ENCODE assay signal across 20 cellular contexts in the genomic region with DNA sequence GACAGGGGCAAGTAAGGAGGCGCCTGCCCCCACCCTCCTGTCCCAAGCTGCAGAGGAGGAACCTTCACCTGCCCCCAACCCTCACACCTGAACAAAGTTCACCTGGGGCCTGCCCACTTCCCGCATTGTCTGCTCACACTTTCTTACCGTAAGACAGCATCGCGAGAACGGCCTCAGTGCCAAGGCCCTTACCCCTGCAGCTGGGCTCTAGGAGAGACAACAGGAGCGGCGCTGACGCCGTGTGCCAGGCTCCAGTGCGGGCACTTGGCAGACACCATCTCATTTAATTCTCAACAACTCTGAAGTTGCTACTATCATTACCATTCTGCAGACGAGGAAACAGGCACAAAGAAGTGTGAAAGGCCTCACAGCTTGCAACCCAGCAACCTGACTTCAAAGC. TPM values are rescaled to one million over a fixed set of nuclear protein-coding genes. Genes with fewer than 3 reads are reported as not detected.
"Had no signal": no experiment of that assay in that cellular context is flagged by ENCODE, and none has a peak within 500 bp of the region (broad histone marks: within the 10 kb centered on the region; RNA-seq: fewer than 3 reads in every experiment).

No MANE protein-coding gene starts in this region.

- DNase-seq: activated CD4-positive, alpha-beta T cell treated with anti-CD3 and anti-CD28 coated beads for 1 hour; activated CD8-positive, alpha-beta memory T cell treated with anti-CD3 and anti-CD28 coated beads for 24 hours; activated effector memory CD4-positive, alpha-beta T cell treated with anti-CD3 and anti-CD28 coated beads, Interleukin-2, amount 50 U/mL, for 16 hours; body of pancreas; central memory CD4-positive, alpha-beta T cell; dermis blood vessel endothelial cell; erythroblast; left ventricle myocardium superior; mesendoderm; nucleus accumbens; psoas muscle; SK-N-SH; stimulated activated CD4-positive, alpha-beta T cell treated with anti-CD3 and anti-CD28 coated beads, Interleukin-2, amount 100 ng/mL, for 24 hours; T-helper 9 cell; testis; upper lobe of right lung had no signal

- H3K27ac ChIP-seq: body of pancreas, psoas muscle, testis, upper lobe of right lung had no signal

- H3K27me3 Mint-ChIP-seq: stimulated activated naive CD8-positive, alpha-beta T cell treated with anti-CD3 and anti-CD28 coated beads, Interleukin-15, Interleukin-2, amounts not matched to agents 100 ng/mL and 50 ng/mL, for 24 hours had no signal

- ATAC-seq: body of pancreas, left ventricle myocardium superior, psoas muscle, Right ventricle myocardium inferior, sciatic nerve, upper lobe of right lung had no signal

- H3K4me3 Mint-ChIP-seq: stimulated activated naive CD8-positive, alpha-beta T cell treated with anti-CD3 and anti-CD28 coated beads, Interleukin-15, Interleukin-2, amounts not matched to agents 100 ng/mL and 50 ng/mL, for 24 hours had no signal

- H3K27me3 ChIP-seq: body of pancreas, testis, upper lobe of right lung had no signal

- H3K9me3 Mint-ChIP-seq: stimulated activated naive CD8-positive, alpha-beta T cell treated with anti-CD3 and anti-CD28 coated beads, Interleukin-15, Interleukin-2, amounts not matched to agents 100 ng/mL and 50 ng/mL, for 24 hours had no signal

- H3K27ac Mint-ChIP-seq: stimulated activated naive CD8-positive, alpha-beta T cell treated with anti-CD3 and anti-CD28 coated beads, Interleukin-15, Interleukin-2, amounts not matched to agents 100 ng/mL and 50 ng/mL, for 24 hours had no signal

- H3K9me3 ChIP-seq: body of pancreas, psoas muscle, SK-N-SH, testis, upper lobe of right lung had no signal

RNA-seq across cellular contexts. Expression of a gene that starts 35.0 kb away (rescaled TPM):
- total RNA-seq: kidney epithelial cell had no signal

RNA-seq across cellular contexts. Expression of a gene that starts 59.3 kb away (rescaled TPM):
- total RNA-seq: body of pancreas, dermis blood vessel endothelial cell, kidney epithelial cell, left ventricle myocardium superior had no signal
